ENCODE assay signal across 10 cellular contexts in genomic region chr13:45132384-45133064, GRCh38. TPM values are rescaled to one million over a fixed set of nuclear protein-coding genes. Genes with fewer than 3 reads are reported as not detected.
A peak's percentile ranks its signal among the peaks of the same experiment; 100 is the strongest.
DNase-seq lines count a peak whose midpoint lies in the region; ATAC-seq and TF ChIP-seq lines count a peak whose summit lies in the region.
"Had no signal": no experiment of that assay in that cellular context is flagged by ENCODE, and none has a peak within 500 bp of the region (broad histone marks: within the 10 kb centered on the region; RNA-seq: fewer than 3 reads in every experiment).

No MANE protein-coding gene starts in this region.

- H4K20me1 ChIP-seq in Karpas-422 (ENCODE audit: insufficient read depth, low read depth, low read length), result peaks cover 11% of the 10 kb centered on the region; the same call in 1 of the 2 replicates
- H4K20me1 ChIP-seq in neural progenitor cell (ENCODE audit: low read depth), result peaks cover 23% of the 10 kb centered on the region

- H3K36me3 ChIP-seq in Karpas-422 (ENCODE audit: insufficient read depth, low read length) (peaks cover 3% of the 10 kb centered on the region; the same call in 1 of the 2 replicates), testis (ENCODE audit: low read depth, missing control alignments) (no peaks in the 10 kb centered on the region), neural progenitor cell (no peaks in the 10 kb centered on the region), BE2C (peaks cover 4% of the 10 kb centered on the region; the same call in 1 of the 2 replicates)

- no peaks in the 10 kb centered on the region for H3K9me2 ChIP-seq in Karpas-422 (replicated peaks; ENCODE audit: insufficient read depth, low read length)

- peak; percentile 95 for ATAC-seq in HG02623 (IDR thresholded peaks at IDR 0.05; ENCODE audit: unreplicated experiment)

- no peak overlapping the region for H3K4me3 Mint-ChIP-seq in activated naive CD8-positive, alpha-beta T cell
- no peak overlapping the region for H3K4me3 Mint-ChIP-seq in activated naive CD8-positive, alpha-beta T cell treated with anti-CD3 and anti-CD28 coated beads for 36 hours
- H3K4me3 Mint-ChIP-seq in neural progenitor cell, result no peak overlapping the region

- peaks cover 3% of the 10 kb centered on the region; the same call in 1 of the 2 replicates for H3K9me3 ChIP-seq in Karpas-422 (ENCODE audit: low read length)
- no peaks in the 10 kb centered on the region for H3K9me3 ChIP-seq in testis
- H3K9me3 ChIP-seq in neural progenitor cell (ENCODE audit: low read depth), result no peaks in the 10 kb centered on the region
- no peaks in the 10 kb centered on the region; the same call in none of the 2 replicates for H3K9me3 ChIP-seq in BE2C

- peaks cover 14% of the 10 kb centered on the region for H3K4me1 ChIP-seq in Karpas-422 (ENCODE audit: low read length)
- H3K4me1 ChIP-seq in testis, result peaks cover 12% of the 10 kb centered on the region
- H3K4me1 ChIP-seq in neural progenitor cell, result peaks cover 15% of the 10 kb centered on the region
- H3K4me1 ChIP-seq in BE2C, result peaks cover 17% of the 10 kb centered on the region

- H3K79me2 ChIP-seq in Karpas-422 (ENCODE audit: low read length) (peaks cover 92% of the 10 kb centered on the region), neural progenitor cell (ENCODE audit: low read depth) (peaks cover 98% of the 10 kb centered on the region)

- H2AFZ ChIP-seq in Karpas-422 (ENCODE audit: low read length), result no peak overlapping the region
- no peak overlapping the region for H2AFZ ChIP-seq in neural progenitor cell (replicated peaks)

- no peak for TF ChIP-seq POLR2A in testis (IDR thresholded peaks at IDR 0.05)

- no peak for DNase-seq in activated naive CD8-positive, alpha-beta T cell treated with anti-CD3 and anti-CD28 coated beads for 36 hours
- DNase-seq in Karpas-422 (peak; percentile 65), testis (no peak), neural progenitor cell (ENCODE audit: low spot score) (no peak), iPS-NIHi11 (ENCODE audit: low spot score) (no peak), BE2C (no peak)
- DNase-seq: NCI-H524 had no signal

- H3K27ac Mint-ChIP-seq in activated naive CD8-positive, alpha-beta T cell, result peak overlapping the region; percentile 31
- no peak overlapping the region for H3K27ac Mint-ChIP-seq in activated naive CD8-positive, alpha-beta T cell treated with anti-CD3 and anti-CD28 coated beads for 36 hours
- no peak overlapping the region for H3K27ac Mint-ChIP-seq in neural progenitor cell
- H3K27ac Mint-ChIP-seq: activated T-helper 2 cell treated with anti-CD3 and anti-CD28 coated beads, Interferon-gamma antibody, Interleukin-2, Interleukin-4, amounts not matched to agents 10 μg/mL and 5 μg/mL and 100 μg/mL, durations not matched to agents 14 hours and 24 hours and 36 hours had no signal

- H3K27ac ChIP-seq in Karpas-422 (ENCODE audit: low read length) (peak overlapping the region; percentile 83), testis (peak overlapping the region; percentile 12 to 29), neural progenitor cell (no peak overlapping the region)

- peaks cover 16% of the 10 kb centered on the region for H3K36me3 Mint-ChIP-seq in activated naive CD8-positive, alpha-beta T cell
- H3K36me3 Mint-ChIP-seq in activated naive CD8-positive, alpha-beta T cell treated with anti-CD3 and anti-CD28 coated beads for 36 hours, result peaks cover 38% of the 10 kb centered on the region
- H3K36me3 Mint-ChIP-seq in neural progenitor cell, result peaks cover 19% of the 10 kb centered on the region

- H3K9ac ChIP-seq in Karpas-422 (ENCODE audit: low read length) (peak overlapping the region; percentile 40; the same call in 1 of the 2 replicates), neural progenitor cell (no peak overlapping the region)

- H3K4me2 ChIP-seq in Karpas-422 (ENCODE audit: low read depth, low read length, poor library complexity, severe bottlenecking) (peak overlapping the region; percentile 56), neural progenitor cell (no peak overlapping the region)

- no peaks in the 10 kb centered on the region for H3K27me3 Mint-ChIP-seq in activated naive CD8-positive, alpha-beta T cell
- H3K27me3 Mint-ChIP-seq in activated naive CD8-positive, alpha-beta T cell treated with anti-CD3 and anti-CD28 coated beads for 36 hours, result no peaks in the 10 kb centered on the region
- peaks cover 2% of the 10 kb centered on the region for H3K27me3 Mint-ChIP-seq in neural progenitor cell (ENCODE audit: insufficient read depth, low read depth)

- TF ChIP-seq CTCF in testis (IDR thresholded peaks at IDR 0.05), result no peak
- TF ChIP-seq CTCF in neural progenitor cell (IDR thresholded peaks at IDR 0.05), result no peak
- TF ChIP-seq CTCF in BE2C (IDR thresholded peaks at IDR 0.05; ENCODE audit: low read depth, low read length), result no peak

- intact Hi-C loops in testis (cut with DNase I; ENCODE audit: low total_unique reads), result no loop called here

- H3K27me3 ChIP-seq in Karpas-422 (ENCODE audit: low read length) (no peaks in the 10 kb centered on the region), testis (no peaks in the 10 kb centered on the region), neural progenitor cell (no peaks in the 10 kb centered on the region), BE2C (no peaks in the 10 kb centered on the region)

- no peak overlapping the region for H3K4me3 ChIP-seq in Karpas-422 (ENCODE audit: low read length)
- H3K4me3 ChIP-seq in testis, result no peak overlapping the region
- no peak overlapping the region for H3K4me3 ChIP-seq in neural progenitor cell
- no peak overlapping the region for H3K4me3 ChIP-seq in BE2C (ENCODE audit: low read depth, low read length)

- H3K9me3 Mint-ChIP-seq in activated naive CD8-positive, alpha-beta T cell (ENCODE audit: low read depth), result peaks cover 6% of the 10 kb centered on the region
- peaks cover 16% of the 10 kb centered on the region for H3K9me3 Mint-ChIP-seq in activated naive CD8-positive, alpha-beta T cell treated with anti-CD3 and anti-CD28 coated beads for 36 hours
- peaks cover 11% of the 10 kb centered on the region for H3K9me3 Mint-ChIP-seq in neural progenitor cell

- H3K4me1 Mint-ChIP-seq in activated naive CD8-positive, alpha-beta T cell (ENCODE audit: low read depth), result peaks cover 37% of the 10 kb centered on the region
- H3K4me1 Mint-ChIP-seq in activated naive CD8-positive, alpha-beta T cell treated with anti-CD3 and anti-CD28 coated beads for 36 hours, result peaks cover 23% of the 10 kb centered on the region
- no peaks in the 10 kb centered on the region for H3K4me1 Mint-ChIP-seq in neural progenitor cell

- 70 to 75% methylated on average over 6 of the region's 6 CpGs for WGBS in testis, 2 donors

- no peaks in the 10 kb centered on the region for H3F3A ChIP-seq in neural progenitor cell (ENCODE audit: low read depth)

RNA-seq across cellular contexts. Expression of gene GTF2F2, which starts 12.2 kb away (rescaled TPM):
- 10 to 100 TPM; 31.2 to 32.4 TPM for total RNA-seq in activated naive CD8-positive, alpha-beta T cell treated with anti-CD3 and anti-CD28 coated beads for 36 hours
- 29.3 and 31.7 TPM in 2 replicates for total RNA-seq in Karpas-422 (2014; rRNA removed; shearing (Covaris generic); ENCODE audit: low replicate concordance)
- total RNA-seq in testis (10 to 100 TPM; 28.1 to 29.9 TPM), neural progenitor cell (ENCODE audit: low replicate concordance) (33.7 and 54.1 TPM in 2 replicates)
- polyA plus RNA-seq in testis (ENCODE audit: insufficient read depth, low read depth, low replicate concordance), result 19.0 TPM
- 15.4 TPM for polyA plus RNA-seq in BE2C (2012; ENCODE audit: insufficient read depth, insufficient read length, low read depth)
